8 cellular contexts compared by ENCODE assay signal in the genomic region with DNA sequence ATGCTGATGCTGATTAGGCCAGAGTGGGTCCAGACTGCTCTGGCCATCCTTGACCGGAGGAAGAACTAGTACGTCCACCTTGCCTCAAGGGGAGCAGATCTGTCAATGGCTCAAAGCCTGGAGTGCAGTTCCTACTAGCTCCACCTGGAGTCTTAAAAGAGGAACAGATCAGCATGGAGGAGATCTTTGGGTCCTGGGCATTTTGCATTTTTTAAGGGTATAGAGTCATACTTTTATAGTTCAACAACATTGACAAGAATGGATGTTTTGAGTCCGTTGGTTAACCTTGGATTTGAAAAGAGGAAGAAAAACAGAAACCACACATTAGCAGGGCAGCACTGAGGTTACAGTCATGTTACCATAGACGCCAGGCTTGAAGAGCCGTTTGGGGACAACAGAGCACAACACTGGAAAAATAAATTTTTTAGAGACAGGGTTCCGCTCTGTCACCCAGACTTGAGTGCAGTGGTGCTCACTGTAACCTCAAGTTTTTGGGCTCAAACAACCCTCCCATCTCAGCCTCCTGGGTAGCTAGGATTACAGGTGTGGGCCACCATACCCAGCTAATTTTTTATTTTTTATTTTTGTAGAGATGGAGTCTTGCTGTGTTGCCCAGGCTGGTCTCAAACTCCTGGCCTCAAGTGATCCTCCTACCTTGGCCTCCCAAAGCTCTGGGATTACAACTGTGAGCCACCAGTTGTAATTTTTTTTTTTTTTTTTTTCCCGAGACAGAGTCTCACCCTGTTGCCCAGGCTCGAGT.
DNase-seq lines count a peak whose midpoint lies in the region; ATAC-seq and TF ChIP-seq lines count a peak whose summit lies in the region.

No MANE protein-coding gene starts in this region.

- H3K4me3 ChIP-seq in fibroblast of mammary gland (ENCODE audit: control insufficient read depth, low read depth, low read length) = no peak overlapping the region

- peak; percentile 43 for ATAC-seq in HG02678 (IDR thresholded peaks at IDR 0.05; ENCODE audit: unreplicated experiment)

- peak; percentile 27 for TF ChIP-seq CTCF in fibroblast of mammary gland (conservative IDR thresholded peaks at IDR 0.05; ENCODE audit: control insufficient read depth, insufficient read depth, low read depth, low read length)

- peak; percentile 32 for DNase-seq in DMS53 (lab: John Stamatoyannopoulos, UW)
- no peak for DNase-seq in DMS53 treated with DMSO at 0.1 percent for 48 hours (lab: John Stamatoyannopoulos, UW; ENCODE audit: unreplicated experiment)
- peak; percentile 28 for DNase-seq in NCI-H226
- no peak for DNase-seq in fibroblast of mammary gland (ENCODE audit: low read depth)
- no peak for DNase-seq in NCI-H1436 (lab: John Stamatoyannopoulos, UW)
- DNase-seq in NCI-H128 (lab: John Stamatoyannopoulos, UW; ENCODE audit: unreplicated experiment) = no peak
- no peak for DNase-seq in anterior cingulate cortex (lab: John Stamatoyannopoulos, UW)

Comparison
In these comparisons a context has a peak if more than half of its experiments do, and no peak if none do; other contexts are left out.
1. DNase-seq: peak in DMS53 (single experiment) and NCI-H226 (single experiment); none in DMS53 treated with DMSO at 0.1 percent for 48 hours (single experiment), fibroblast of mammary gland (single experiment), NCI-H1436 (single experiment), NCI-H128 (single experiment) and anterior cingulate cortex (0 of 58).